Comparison of ENCODE assay signal across 15 cellular contexts in genomic region chr1:226965581-226966440, GRCh38.
"Had no signal": no experiment of that assay in that cellular context is flagged by ENCODE, and none has a peak within 500 bp of the region (broad histone marks: within the 10 kb centered on the region; RNA-seq: fewer than 3 reads in every experiment).

No MANE protein-coding gene starts in this region.

- ATAC-seq: activated CD8-positive, alpha-beta memory T cell treated with anti-CD3 and anti-CD28 coated beads, Interleukin-2, amount 10 ng/mL, durations not matched to agents 7 days and 5 days; activated naive CD4-positive, alpha-beta T cell treated with anti-CD3 and anti-CD28 coated beads, Interleukin-2, amount 50 U/mL, for 72 hours; esophagus mucosa; left lung had no signal

- H3K27me3 ChIP-seq: left lung, neutrophil, tibial nerve, vagina had no signal

- H3K9me3 ChIP-seq: left lung, neutrophil, vagina had no signal

- H3K4me3 ChIP-seq: left lung, tibial nerve, vagina had no signal

- H3K27ac ChIP-seq: left lung, neutrophil, tibial nerve, vagina had no signal

- H3K4me3 Mint-ChIP-seq: activated CD8-positive, alpha-beta memory T cell treated with anti-CD3 and anti-CD28 coated beads, Interleukin-2, amount 10 ng/mL, durations not matched to agents 7 days and 5 days; activated T-cell treated with anti-CD3 and anti-CD28 coated beads, Interleukin-2, amount 50 U/mL, for 24 hours had no signal

- DNase-seq: activated CD4-positive, alpha-beta T cell treated with anti-CD3 and anti-CD28 coated beads, Interleukin-2, amount 50 U/mL, for 4 hours; activated CD4-positive, CD25-positive, alpha-beta regulatory T cell treated with anti-CD3 and anti-CD28 coated beads, Interleukin-2, amount 50 U/mL, for 72 hours; activated CD8-positive, alpha-beta memory T cell treated with anti-CD3 and anti-CD28 coated beads, Interleukin-2, amount 10 ng/mL, durations not matched to agents 7 days and 5 days; activated effector memory CD4-positive, alpha-beta T cell treated with anti-CD3 and anti-CD28 coated beads, Interleukin-2, amount 50 U/mL, for 16 hours; activated T-cell treated with anti-CD3 and anti-CD28 coated beads, Interleukin-2, amount 50 U/mL, for 24 hours; anterior cingulate cortex; stimulated activated CD4-positive, alpha-beta T cell treated with anti-CD3 and anti-CD28 coated beads, Interleukin-4, amount 100 ng/mL, for 24 hours; SW 1271 had no signal

- H3K4me1 Mint-ChIP-seq: activated CD8-positive, alpha-beta memory T cell treated with anti-CD3 and anti-CD28 coated beads, Interleukin-2, amount 10 ng/mL, durations not matched to agents 7 days and 5 days had no signal

- H3K4me1 ChIP-seq: left lung, tibial nerve, vagina had no signal

- H3K9me3 Mint-ChIP-seq: activated naive CD4-positive, alpha-beta T cell treated with anti-CD3 and anti-CD28 coated beads, Interleukin-2, amount 50 U/mL, for 72 hours had no signal

- H3K27ac Mint-ChIP-seq: activated CD8-positive, alpha-beta memory T cell treated with anti-CD3 and anti-CD28 coated beads, Interleukin-2, amount 10 ng/mL, durations not matched to agents 7 days and 5 days; activated T-cell treated with anti-CD3 and anti-CD28 coated beads, Interleukin-2, amount 50 U/mL, for 24 hours; progenitor cell of endocrine pancreas had no signal

- H3K27me3 Mint-ChIP-seq: activated CD8-positive, alpha-beta memory T cell treated with anti-CD3 and anti-CD28 coated beads, Interleukin-2, amount 10 ng/mL, durations not matched to agents 7 days and 5 days; activated T-cell treated with anti-CD3 and anti-CD28 coated beads, Interleukin-2, amount 50 U/mL, for 24 hours; progenitor cell of endocrine pancreas had no signal
